29 cellular contexts compared by ENCODE assay signal in genomic region chr22:23034621-23035556, GRCh38. TPM values are rescaled to one million over a fixed set of nuclear protein-coding genes. Genes with fewer than 3 reads are reported as not detected.
DNase-seq lines count a peak whose midpoint lies in the region; ATAC-seq and TF ChIP-seq lines count a peak whose summit lies in the region.
"Had no signal": no experiment of that assay in that cellular context is flagged by ENCODE, and none has a peak within 500 bp of the region (broad histone marks: within the 10 kb centered on the region; RNA-seq: fewer than 3 reads in every experiment).

No MANE protein-coding gene starts in this region.

- peak overlapping the region; percentile 75 for H3K27ac Mint-ChIP-seq in activated B cell treated with CpG ODN at 0.5 μM for 24 hours
- H3K27ac Mint-ChIP-seq in stimulated activated memory B cell treated with anti-CD40 and anti-IgM and Interleukin-4, amounts not matched to agents 10 μg/mL and 1 μg/mL and 100 μg/mL, for 72 hours = peak overlapping the region; percentile 77
- no peak overlapping the region for H3K27ac Mint-ChIP-seq in CD8-positive, alpha-beta T cell
- H3K27ac Mint-ChIP-seq: activated naive CD4-positive, alpha-beta T cell treated with anti-CD3 and anti-CD28 coated beads, Interleukin-2, amount 50 U/mL, for 24 hours; activated T-helper 1 cell treated with anti-CD3 and anti-CD28 coated beads, Interleukin-12 subunit alpha, Interleukin-12 subunit beta, Interleukin-2, Interleukin-4 antibody, amounts not matched to agents 30 ng/mL and 10 ng/mL and 1 ng/mL, durations not matched to agents 14 hours and 24 hours and 36 hours; HFFc6; WTC11 had no signal

- H3K4me2 ChIP-seq in MM.1S (ENCODE audit: low read depth, low read length) = no peak overlapping the region

- no peaks in the 10 kb centered on the region for H3K79me2 ChIP-seq in MM.1S (ENCODE audit: low read length)

- peaks cover 16% of the 10 kb centered on the region for H3K4me1 ChIP-seq in MM.1S (ENCODE audit: low read length)
- H3K4me1 ChIP-seq in CD8-positive, alpha-beta T cell (ENCODE audit: insufficient read depth, low read length) = no peaks in the 10 kb centered on the region
- H3K4me1 ChIP-seq: prostate gland, sigmoid colon, thyroid gland had no signal

- POLR2A ChIA-PET in activated B cell treated with CpG ODN at 0.5 μM for 24 hours (lab: Charles Lee) = interaction anchor here (0.6 to 1.2 kb wide), 2 partner anchors 20 to 100 kb away, joined by 5 read pairs; no protein-coding TSS in a partner anchor
- POLR2A ChIA-PET in CD8-positive, alpha-beta T cell (lab: Charles Lee) = no interaction called here

- H3K27me3 Mint-ChIP-seq in activated B cell treated with CpG ODN at 0.5 μM for 24 hours = no peaks in the 10 kb centered on the region
- no peaks in the 10 kb centered on the region for H3K27me3 Mint-ChIP-seq in stimulated activated memory B cell treated with anti-CD40 and anti-IgM and Interleukin-4, amounts not matched to agents 10 μg/mL and 1 μg/mL and 100 μg/mL, for 72 hours
- peaks cover 11% of the 10 kb centered on the region for H3K27me3 Mint-ChIP-seq in CD8-positive, alpha-beta T cell (ENCODE audit: low read depth)
- H3K27me3 Mint-ChIP-seq: activated naive CD4-positive, alpha-beta T cell treated with anti-CD3 and anti-CD28 coated beads, Interleukin-2, amount 50 U/mL, for 24 hours had no signal

- H3K9me2 ChIP-seq in MM.1S (replicated peaks; ENCODE audit: insufficient read depth, low read length) = no peaks in the 10 kb centered on the region

- intact Hi-C loops in activated B cell treated with CpG ODN at 0.5 μM for 24 hours (cut with micrococcal nuclease) = loop anchor here (5.0 kb wide), 1 partner anchor 37 kb away; the partner anchor contains the start of gene GNAZ
- intact Hi-C loops in CD8-positive, alpha-beta T cell (cut with DNase I, micrococcal nuclease) = no loop called here

- no peaks in the 10 kb centered on the region for H4K20me1 ChIP-seq in MM.1S (ENCODE audit: insufficient read depth, low read length)

- no peaks in the 10 kb centered on the region for H3K36me3 Mint-ChIP-seq in activated B cell treated with CpG ODN at 0.5 μM for 24 hours (ENCODE audit: low read depth)
- H3K36me3 Mint-ChIP-seq in stimulated activated memory B cell treated with anti-CD40 and anti-IgM and Interleukin-4, amounts not matched to agents 10 μg/mL and 1 μg/mL and 100 μg/mL, for 72 hours = no peaks in the 10 kb centered on the region
- H3K36me3 Mint-ChIP-seq in CD8-positive, alpha-beta T cell = no peaks in the 10 kb centered on the region
- H3K36me3 Mint-ChIP-seq: activated naive CD4-positive, alpha-beta T cell treated with anti-CD3 and anti-CD28 coated beads, Interleukin-2, amount 50 U/mL, for 24 hours; naive thymus-derived CD8-positive, alpha-beta T cell had no signal

- H3K27me3 ChIP-seq in MM.1S (replicated peaks; ENCODE audit: insufficient read depth, low read length) = no peaks in the 10 kb centered on the region
- H3K27me3 ChIP-seq in CD8-positive, alpha-beta T cell (ENCODE audit: insufficient read depth, low read length) = no peaks in the 10 kb centered on the region
- H3K27me3 ChIP-seq: thyroid gland had no signal

- TF ChIP-seq CTCF in MM.1S (IDR thresholded peaks at IDR 0.05; ENCODE audit: low read length) (no peak), activated B cell treated with CpG ODN at 0.5 μM for 24 hours (IDR thresholded peaks at IDR 0.05) (no peak)
- no peak for TF ChIP-seq CTCF in CD8-positive, alpha-beta T cell (IDR thresholded peaks at IDR 0.05)

- H3K9ac ChIP-seq in MM.1S (ENCODE audit: low read length) = no peak overlapping the region

- DNase-seq in NCI-H2171 treated with DMSO at 0.1 percent for 48 hours (lab: John Stamatoyannopoulos, UW) (peak; percentile 42), NCI-H2171 (lab: John Stamatoyannopoulos, UW) (no peak), MM.1S (no peak), activated B cell treated with CpG ODN at 0.5 μM for 24 hours (no peak), HT-29 (ENCODE audit: low spot score) (no peak)
- no peak for DNase-seq in CD8-positive, alpha-beta T cell
- DNase-seq: 8988T, amygdala, GOT3, HFFc6, islet precursor cell, left ventricle myocardium superior, midbrain, NCI-H1092, NCI-H187 treated with DMSO at 0.1 percent for 48 hours, NCI-H774, nucleus accumbens, SHP77, sigmoid colon, SW 1271, thyroid gland had no signal

- no peak overlapping the region for H3K27ac ChIP-seq in MM.1S (ENCODE audit: low read length)
- no peak overlapping the region for H3K27ac ChIP-seq in CD8-positive, alpha-beta T cell (ENCODE audit: low read depth, low read length)
- H3K27ac ChIP-seq: prostate gland, sigmoid colon, thyroid gland had no signal

- no peaks in the 10 kb centered on the region for H3F3A ChIP-seq in MM.1S (ENCODE audit: insufficient read depth, low read length)

- H3K4me1 Mint-ChIP-seq in activated B cell treated with CpG ODN at 0.5 μM for 24 hours = peaks cover 59% of the 10 kb centered on the region
- peaks cover 55% of the 10 kb centered on the region for H3K4me1 Mint-ChIP-seq in stimulated activated memory B cell treated with anti-CD40 and anti-IgM and Interleukin-4, amounts not matched to agents 10 μg/mL and 1 μg/mL and 100 μg/mL, for 72 hours
- peaks cover 11% of the 10 kb centered on the region for H3K4me1 Mint-ChIP-seq in CD8-positive, alpha-beta T cell (ENCODE audit: low read depth)

- CTCF ChIA-PET in activated B cell treated with CpG ODN at 0.5 μM for 24 hours (lab: Charles Lee) = no interaction called here
- CTCF ChIA-PET in CD8-positive, alpha-beta T cell (lab: Charles Lee) = no interaction called here

- no peaks in the 10 kb centered on the region for H3K9me3 ChIP-seq in MM.1S (replicated peaks; ENCODE audit: insufficient read depth, low read length)
- no peaks in the 10 kb centered on the region for H3K9me3 ChIP-seq in CD8-positive, alpha-beta T cell (ENCODE audit: low read length)
- H3K9me3 ChIP-seq: prostate gland, sigmoid colon, thyroid gland had no signal

- H2AFZ ChIP-seq in MM.1S (ENCODE audit: low read length) = peak overlapping the region; percentile 14; the same call in 1 of the 2 replicates

- peak; percentile 53 for ATAC-seq in activated B cell treated with CpG ODN at 0.5 μM for 24 hours (ENCODE audit: low read depth)
- peak; percentile 50 for ATAC-seq in stimulated activated memory B cell treated with anti-CD40 and anti-IgM and Interleukin-4, amounts not matched to agents 10 μg/mL and 1 μg/mL and 100 μg/mL, for 72 hours
- ATAC-seq in CD8-positive, alpha-beta T cell = no peak
- no peak for ATAC-seq in HG02981 (IDR thresholded peaks at IDR 0.05; ENCODE audit: unreplicated experiment)
- ATAC-seq: HepG2, left ventricle myocardium superior, WTC11 had no signal

- H3K4me3 ChIP-seq in MM.1S (ENCODE audit: low read length) = no peak overlapping the region
- no peak overlapping the region for H3K4me3 ChIP-seq in CD8-positive, alpha-beta T cell (ENCODE audit: low read depth, low read length)
- H3K4me3 ChIP-seq: prostate gland, sigmoid colon, thyroid gland had no signal

- peak overlapping the region; percentile 39 for H3K4me3 Mint-ChIP-seq in activated B cell treated with CpG ODN at 0.5 μM for 24 hours
- peak overlapping the region; percentile 6 for H3K4me3 Mint-ChIP-seq in stimulated activated memory B cell treated with anti-CD40 and anti-IgM and Interleukin-4, amounts not matched to agents 10 μg/mL and 1 μg/mL and 100 μg/mL, for 72 hours
- H3K4me3 Mint-ChIP-seq in CD8-positive, alpha-beta T cell = no peak overlapping the region
- H3K4me3 Mint-ChIP-seq: activated naive CD4-positive, alpha-beta T cell treated with anti-CD3 and anti-CD28 coated beads, Interleukin-2, amount 50 U/mL, for 24 hours; activated T-helper 1 cell treated with anti-CD3 and anti-CD28 coated beads, Interleukin-12 subunit alpha, Interleukin-12 subunit beta, Interleukin-2, Interleukin-4 antibody, amounts not matched to agents 30 ng/mL and 10 ng/mL and 1 ng/mL, durations not matched to agents 14 hours and 24 hours and 36 hours; HFFc6; naive thymus-derived CD8-positive, alpha-beta T cell; WTC11 had no signal

- peaks cover 3% of the 10 kb centered on the region for H3K9me3 Mint-ChIP-seq in activated B cell treated with CpG ODN at 0.5 μM for 24 hours
- peaks cover 3% of the 10 kb centered on the region for H3K9me3 Mint-ChIP-seq in stimulated activated memory B cell treated with anti-CD40 and anti-IgM and Interleukin-4, amounts not matched to agents 10 μg/mL and 1 μg/mL and 100 μg/mL, for 72 hours
- peaks cover 4% of the 10 kb centered on the region for H3K9me3 Mint-ChIP-seq in CD8-positive, alpha-beta T cell
- H3K9me3 Mint-ChIP-seq: activated naive CD4-positive, alpha-beta T cell treated with anti-CD3 and anti-CD28 coated beads, Interleukin-2, amount 50 U/mL, for 24 hours; activated T-helper 1 cell treated with anti-CD3 and anti-CD28 coated beads, Interleukin-12 subunit alpha, Interleukin-12 subunit beta, Interleukin-2, Interleukin-4 antibody, amounts not matched to agents 30 ng/mL and 10 ng/mL and 1 ng/mL, durations not matched to agents 14 hours and 24 hours and 36 hours; HFFc6; naive thymus-derived CD8-positive, alpha-beta T cell had no signal

- H3K36me3 ChIP-seq in MM.1S (replicated peaks; ENCODE audit: insufficient read depth, low read length) = no peaks in the 10 kb centered on the region
- H3K36me3 ChIP-seq in CD8-positive, alpha-beta T cell (ENCODE audit: insufficient read depth, low read length) = no peaks in the 10 kb centered on the region
- H3K36me3 ChIP-seq: prostate gland, sigmoid colon, thyroid gland had no signal

RNA-seq across cellular contexts. Expression of gene GNAZ, which starts 35.4 kb away (rescaled TPM):
- total RNA-seq in activated B cell treated with CpG ODN at 0.5 μM for 24 hours = 9.3 and 12.2 TPM in 2 replicates
- total RNA-seq in CD8-positive, alpha-beta T cell = not detected
- 3.1 and 6.0 TPM in 2 replicates for total RNA-seq in HT-29 (2014; rRNA removed; shearing (Covaris generic))

Comparison
In these comparisons a context has a peak if more than half of its experiments do, and no peak if none do; other contexts are left out.
1. ATAC-seq: peak in activated B cell treated with CpG ODN at 0.5 μM for 24 hours (single experiment) and stimulated activated memory B cell treated with anti-CD40 and anti-IgM and Interleukin-4, amounts not matched to agents 10 μg/mL and 1 μg/mL and 100 μg/mL, for 72 hours (single experiment); none in CD8-positive, alpha-beta T cell (single experiment) and HG02981 (single experiment).